Comparison of ENCODE assay signal across 21 cellular contexts in the genomic region with DNA sequence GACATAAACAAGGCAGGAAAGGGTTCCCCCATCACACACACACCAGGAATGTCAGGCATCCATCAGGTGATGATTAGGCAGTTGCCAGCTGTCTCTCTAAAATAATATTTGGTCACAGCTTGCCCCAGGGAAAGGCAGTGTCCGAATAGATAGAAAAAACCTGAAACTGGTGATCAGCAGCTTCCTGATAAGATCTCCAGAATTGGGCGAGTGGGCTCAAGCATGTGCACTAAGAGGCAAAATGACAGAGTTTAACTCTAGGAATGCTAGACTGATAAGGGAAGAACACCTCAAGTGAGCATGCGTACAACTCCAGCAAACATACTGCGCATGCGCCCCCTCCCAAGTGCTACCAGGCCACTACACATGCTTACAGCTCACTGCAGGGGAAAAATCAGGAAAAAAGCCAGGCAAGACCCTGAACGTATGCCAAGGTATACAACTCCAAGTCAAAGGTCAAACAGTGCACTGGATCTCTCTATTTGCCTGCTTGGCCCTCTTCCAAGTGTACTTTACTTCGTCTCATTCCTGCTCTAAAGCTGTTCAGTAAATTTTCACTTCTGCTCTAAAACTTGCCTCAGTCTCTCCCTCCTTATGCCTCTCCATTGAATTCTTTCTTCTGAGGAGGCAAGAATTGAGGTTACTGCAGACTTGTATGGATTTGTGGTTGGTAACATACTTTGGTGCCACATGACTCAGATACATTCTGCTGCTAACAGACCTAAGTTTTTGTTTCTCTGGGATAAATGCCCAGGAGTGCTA.
DNase-seq lines count a peak whose midpoint lies in the region; ATAC-seq, FAIRE-seq and TF ChIP-seq lines count a peak whose summit lies in the region.
"Had no signal": no experiment of that assay in that cellular context is flagged by ENCODE, and none has a peak within 500 bp of the region (broad histone marks: within the 10 kb centered on the region; RNA-seq: fewer than 3 reads in every experiment).

No MANE protein-coding gene starts in this region.

- BruUV-seq in mammary epithelial cell (replicated peaks; lab: Mats Ljungman, UMichigan), result no TSS peak
- BruUV-seq in MCF 10A (replicated peaks; lab: Mats Ljungman, UMichigan), result no TSS peak

- H3K36me3 Mint-ChIP-seq in MCF 10A (ENCODE audit: insufficient read depth, unreplicated experiment) (no peaks in the 10 kb centered on the region), astrocyte (ENCODE audit: low read depth, unreplicated experiment) (peaks cover 3% of the 10 kb centered on the region), CD14-positive monocyte (no peaks in the 10 kb centered on the region)
- H3K36me3 Mint-ChIP-seq: CD4-positive, CD25-positive, alpha-beta regulatory T cell had no signal

- H3K27ac ChIP-seq in mammary epithelial cell (ENCODE audit: insufficient read depth, low read depth, low read length) (no peak overlapping the region), astrocyte (ENCODE audit: low read depth, low read length) (no peak overlapping the region)
- H3K27ac ChIP-seq: A549, SK-N-MC had no signal

- H3K9ac ChIP-seq in mammary epithelial cell (ENCODE audit: insufficient read depth, low read length) (no peak overlapping the region), astrocyte (ENCODE audit: low read length) (no peak overlapping the region)

- POLR2A ChIA-PET in MCF 10A (lab: Yijun Ruan, JAX), result interaction anchor here (1.0 kb wide), 1 partner anchor 16 kb away, joined by 3 read pairs; no protein-coding TSS in a partner anchor

- H3K4me2 ChIP-seq in mammary epithelial cell (ENCODE audit: insufficient read depth, low read depth, low read length) (no peak overlapping the region), astrocyte (ENCODE audit: low read length) (no peak overlapping the region)
- H3K4me2 ChIP-seq: A549 had no signal

- TF ChIP-seq CTCF in mammary epithelial cell (conservative IDR thresholded peaks at IDR 0.05 in 1 of 2, IDR thresholded peaks at IDR 0.05 in 1 of 2; ENCODE audit: extremely low read depth in 1 of 2, insufficient read depth in 1 of 2, low read depth in 1 of 2, low read length in 2 of 2) (no peak), MCF 10A (IDR thresholded peaks at IDR 0.05; ENCODE audit: unreplicated experiment) (no peak), astrocyte (IDR thresholded peaks at IDR 0.05; ENCODE audit: insufficient read depth, low read depth, low read length) (no peak), CD14-positive monocyte (IDR thresholded peaks at IDR 0.05) (no peak)

- H3K36me3 ChIP-seq in mammary epithelial cell (ENCODE audit: insufficient read depth, low read length) (no peaks in the 10 kb centered on the region), astrocyte (ENCODE audit: insufficient read depth, low read length) (no peaks in the 10 kb centered on the region)

- H3K4me1 Mint-ChIP-seq in MCF 10A (ENCODE audit: insufficient read depth, unreplicated experiment), result no peaks in the 10 kb centered on the region
- no peaks in the 10 kb centered on the region for H3K4me1 Mint-ChIP-seq in astrocyte (ENCODE audit: low read depth, unreplicated experiment)
- no peaks in the 10 kb centered on the region for H3K4me1 Mint-ChIP-seq in CD14-positive monocyte
- H3K4me1 Mint-ChIP-seq: CD4-positive, CD25-positive, alpha-beta regulatory T cell; nephron had no signal

- H3K4me1 ChIP-seq in mammary epithelial cell (ENCODE audit: insufficient read depth, low read length), result no peaks in the 10 kb centered on the region
- H3K4me1 ChIP-seq in astrocyte (ENCODE audit: insufficient read depth, low read length), result no peaks in the 10 kb centered on the region
- H3K4me1 ChIP-seq: A549 had no signal

- H3K9me3 Mint-ChIP-seq in MCF 10A (ENCODE audit: unreplicated experiment), result peaks cover 18% of the 10 kb centered on the region
- peaks cover 12% of the 10 kb centered on the region for H3K9me3 Mint-ChIP-seq in astrocyte (ENCODE audit: unreplicated experiment)
- H3K9me3 Mint-ChIP-seq in CD14-positive monocyte, result peaks cover 3 to 18% (median 15%) of the 10 kb centered on the region in 7 donors

- ATAC-seq in HG03378 (IDR thresholded peaks at IDR 0.05; ENCODE audit: unreplicated experiment), result no peak
- ATAC-seq: A549; stimulated activated naive CD8-positive, alpha-beta T cell treated with anti-CD3 and anti-CD28 coated beads, Interleukin-15, Interleukin-2, amounts not matched to agents 100 U/mL and 50 U/mL, for 24 hours had no signal

- H3K27ac Mint-ChIP-seq in MCF 10A (ENCODE audit: low read depth, unreplicated experiment) (no peak overlapping the region), astrocyte (ENCODE audit: unreplicated experiment) (no peak overlapping the region), CD14-positive monocyte (no peak overlapping the region)
- H3K27ac Mint-ChIP-seq: CD4-positive, CD25-positive, alpha-beta regulatory T cell; nephron had no signal

- no peaks in the 10 kb centered on the region for H4K20me1 ChIP-seq in mammary epithelial cell (ENCODE audit: insufficient read depth, low read length)
- H4K20me1 ChIP-seq in astrocyte (ENCODE audit: insufficient read depth, low read length), result no peaks in the 10 kb centered on the region

- FAIRE-seq in astrocyte (lab: Jason Lieb, UNC), result no peak
- FAIRE-seq: A549, colon had no signal

- intact Hi-C loops in mammary epithelial cell (cut with micrococcal nuclease), result no loop called here
- intact Hi-C loops in MCF 10A (cut with micrococcal nuclease), result no loop called here
- intact Hi-C loops in CD14-positive monocyte (cut with micrococcal nuclease), result no loop called here

- H3K79me2 ChIP-seq in mammary epithelial cell (ENCODE audit: insufficient read depth, low read length), result no peaks in the 10 kb centered on the region
- no peaks in the 10 kb centered on the region for H3K79me2 ChIP-seq in astrocyte (ENCODE audit: insufficient read depth, low read length)

- in situ Hi-C loops in mammary epithelial cell (cut with MboI; ENCODE audit: low sequenced_read_pairs in 2 of 2), result no loop called here

- WGBS in mammary epithelial cell (ENCODE audit: low coverage, missing lambda C conversion rate), result 63% methylated on average over 7 of the region's 7 CpGs

- H3K4me3 ChIP-seq in mammary epithelial cell (replicated peaks in 1 of 3; ENCODE audit: insufficient read depth in 1 of 3, low read depth in 2 of 3, low read length in 3 of 3) (no peak overlapping the region), astrocyte (ENCODE audit: insufficient read depth, low read depth, low read length) (no peak overlapping the region)
- H3K4me3 ChIP-seq: A549, SK-N-MC had no signal

- peaks cover 11% of the 10 kb centered on the region for H3K27me3 Mint-ChIP-seq in MCF 10A (ENCODE audit: insufficient read depth, unreplicated experiment)
- no peaks in the 10 kb centered on the region for H3K27me3 Mint-ChIP-seq in astrocyte (ENCODE audit: low read depth, unreplicated experiment)
- peaks cover 4 to 7% (median 5%) of the 10 kb centered on the region in 3 donors for H3K27me3 Mint-ChIP-seq in CD14-positive monocyte (ENCODE audit: low read depth in 3 of 3)

- peak; percentile 50 for DNase-seq in mammary epithelial cell
- DNase-seq in MCF 10A (ENCODE audit: unreplicated experiment), result no peak
- peak; percentile 36 for DNase-seq in astrocyte (ENCODE audit: low read depth)
- DNase-seq in kidney tubule cell (ENCODE audit: low spot score), result peak; percentile 10
- no peak for DNase-seq in NCI-H526 (lab: John Stamatoyannopoulos, UW)
- DNase-seq in stimulated activated CD4-positive, alpha-beta T cell treated with anti-CD3 and anti-CD28 coated beads, Interleukin-4, amount 100 ng/mL, for 1 hour, result no peak
- DNase-seq in CD14-positive monocyte (ENCODE audit: low spot score), result no peak
- DNase-seq: activated CD4-positive, alpha-beta T cell treated with anti-CD3 and anti-CD28 coated beads for 1 hour; activated gamma-delta T cell treated with Interleukin-2 at 50 U/mL for 16 hours; CD4-positive, CD25-positive, alpha-beta regulatory T cell; H7; Karpas-422; NCI-H1436 treated with DMSO at 0.1 percent for 48 hours; NCI-H524; stimulated activated naive CD8-positive, alpha-beta T cell treated with anti-CD3 and anti-CD28 coated beads, Interleukin-15, Interleukin-2, amounts not matched to agents 100 U/mL and 50 U/mL, for 24 hours; T1000 had no signal

- peaks cover 11% of the 10 kb centered on the region for H3K9me3 ChIP-seq in mammary epithelial cell (replicated peaks; ENCODE audit: insufficient read depth, low read length)
- peaks cover 9% of the 10 kb centered on the region for H3K9me3 ChIP-seq in astrocyte (ENCODE audit: insufficient read depth, low read depth, low read length)

- H3K27me3 ChIP-seq in mammary epithelial cell (ENCODE audit: insufficient read depth, low read length), result no peaks in the 10 kb centered on the region
- H3K27me3 ChIP-seq in astrocyte (ENCODE audit: insufficient read depth, low read length), result no peaks in the 10 kb centered on the region

- H2AFZ ChIP-seq in mammary epithelial cell (ENCODE audit: low read depth, low read length), result no peak overlapping the region
- no peak overlapping the region for H2AFZ ChIP-seq in astrocyte (ENCODE audit: low read depth, low read length)

- CTCF ChIA-PET in mammary epithelial cell (lab: Charles Lee; ENCODE audit: low non-redundant PET) (no interaction called here), MCF 10A (lab: Yijun Ruan, JAX) (interaction anchor here (0.6 to 1.9 kb wide), 5 partner anchors 14 to 150 kb away, joined by 3 to 10 read pairs (median 3); no protein-coding TSS in a partner anchor)

- H3K4me3 Mint-ChIP-seq in MCF 10A (ENCODE audit: unreplicated experiment) (no peak overlapping the region), astrocyte (ENCODE audit: unreplicated experiment) (no peak overlapping the region), CD14-positive monocyte (no peak overlapping the region)
- H3K4me3 Mint-ChIP-seq: CD4-positive, CD25-positive, alpha-beta regulatory T cell; nephron had no signal

- dilution Hi-C loops in mammary epithelial cell (cut with HindIII; ENCODE audit: low sequenced_read_pairs), result no loop called here

Comparison
In these comparisons a context has a peak if more than half of its experiments do, and no peak if none do; other contexts are left out.
1. DNase-seq: peak in mammary epithelial cell (single experiment), astrocyte (single experiment) and kidney tubule cell (single experiment); none in MCF 10A (single experiment), NCI-H526 (0 of 2), stimulated activated CD4-positive, alpha-beta T cell treated with anti-CD3 and anti-CD28 coated beads, Interleukin-4, amount 100 ng/mL, for 1 hour (single experiment) and CD14-positive monocyte (single experiment).